ENCODE assay signal across 8 cellular contexts in genomic region chr16:70685061-70685937, GRCh38.
DNase-seq lines count a peak whose midpoint lies in the region; ATAC-seq and TF ChIP-seq lines count a peak whose summit lies in the region.

No MANE protein-coding gene starts in this region.

- no peak for ATAC-seq in HG03432 (IDR thresholded peaks at IDR 0.05; ENCODE audit: unreplicated experiment)
- ATAC-seq in GM19023 (IDR thresholded peaks at IDR 0.05; ENCODE audit: unreplicated experiment): no peak

- peaks cover 39% of the 10 kb centered on the region for H3K4me1 Mint-ChIP-seq in nephron progenitor cell

- no peak overlapping the region for H3K27ac Mint-ChIP-seq in nephron progenitor cell

- TF ChIP-seq CTCF in nephron progenitor cell (IDR thresholded peaks at IDR 0.05): no peak

- peaks cover 8% of the 10 kb centered on the region for H3K27me3 Mint-ChIP-seq in nephron progenitor cell (ENCODE audit: low read depth, poor library complexity)

- H3K9me3 Mint-ChIP-seq in nephron progenitor cell: no peaks in the 10 kb centered on the region

- DNase-seq in ELR (ENCODE audit: low read depth): peak; percentile 39
- peak; percentile 32 for DNase-seq in OCI-M1 (lab: John Stamatoyannopoulos, UW)
- no peak for DNase-seq in epithelial cell of prostate (ENCODE audit: low read depth, low spot score)
- no peak for DNase-seq in nephron progenitor cell
- DNase-seq in NCI-H774 (lab: John Stamatoyannopoulos, UW): no peak
- no peak for DNase-seq in stimulated activated naive CD4-positive, alpha-beta T cell (lab: John Stamatoyannopoulos, UW)

- peak overlapping the region; percentile 84 for H3K4me3 Mint-ChIP-seq in nephron progenitor cell

- H3K27ac ChIP-seq in epithelial cell of prostate: peak overlapping the region; percentile 39

- no peaks in the 10 kb centered on the region for H3K36me3 Mint-ChIP-seq in nephron progenitor cell (ENCODE audit: low read depth)

Comparison
In these comparisons a context has a peak if more than half of its experiments do, and no peak if none do; other contexts are left out.
1. DNase-seq: peak in ELR (single experiment) and OCI-M1 (single experiment); none in epithelial cell of prostate (single experiment), nephron progenitor cell (single experiment), NCI-H774 (single experiment) and stimulated activated naive CD4-positive, alpha-beta T cell (0 of 6).